In genomic region chr20:22489614-22490286, GRCh38 we compare ENCODE assay signal across 1 cellular context.
TF ChIP-seq lines count a peak whose summit lies in the region.

No MANE protein-coding gene starts in this region.

TF ChIP-seq in HepG2, 621 proteins besides CTCF, POLR2A, EP300 and RAD21 (continued from another document and continues in another):
- TF ChIP-seq ZBTB26 (CRISPR knock-in tag; IDR thresholded peaks at IDR 0.05; ENCODE audit: borderline replicate concordance), result 0 out of 2 replicates have a peak, but pooled peaks have one; percentile 26
- no peak for TF ChIP-seq DRAP1 (CRISPR knock-in tag; IDR thresholded peaks at IDR 0.05)
- TF ChIP-seq TCF7 (IDR thresholded peaks at IDR 0.05; ENCODE audit: low read depth), result peak; percentile 61; the same call in 1 of the 2 replicates
- TF ChIP-seq MXI1 (IDR thresholded peaks at IDR 0.05; ENCODE audit: borderline replicate concordance, low read depth, low read length), result peak; percentile 24; the same call in 1 of the 3 replicates
- no peak for TF ChIP-seq ZNF775 (CRISPR knock-in tag; IDR thresholded peaks at IDR 0.05; ENCODE audit: borderline replicate concordance)
- no peak; the same call in 1 of the 2 replicates for TF ChIP-seq ZNF891 (CRISPR knock-in tag; IDR thresholded peaks at IDR 0.05)
- TF ChIP-seq ZBTB20 (CRISPR knock-in tag; IDR thresholded peaks at IDR 0.05; ENCODE audit: borderline replicate concordance, low read depth), result peak; percentile 77; the same call in 1 of the 2 replicates
- TF ChIP-seq RFX1 (IDR thresholded peaks at IDR 0.05), result no peak
- no peak for TF ChIP-seq ZNF432 (CRISPR knock-in tag; IDR thresholded peaks at IDR 0.05; ENCODE audit: borderline replicate concordance)
- no peak for TF ChIP-seq NCOA2 (CRISPR knock-in tag; IDR thresholded peaks at IDR 0.05)
- TF ChIP-seq ZNF343 (CRISPR knock-in tag; IDR thresholded peaks at IDR 0.05), result no peak
- TF ChIP-seq USF2 (IDR thresholded peaks at IDR 0.05; ENCODE audit: low read depth, low read length), result no peak
- TF ChIP-seq USF2 (CRISPR knock-in tag; IDR thresholded peaks at IDR 0.05; ENCODE audit: borderline replicate concordance), result no peak
- TF ChIP-seq NFE2L1 (CRISPR knock-in tag; IDR thresholded peaks at IDR 0.05; ENCODE audit: borderline replicate concordance), result no peak
- TF ChIP-seq ZSCAN20 (CRISPR knock-in tag; IDR thresholded peaks at IDR 0.05; ENCODE audit: borderline replicate concordance), result 0 out of 2 replicates have a peak, but pooled peaks have one; percentile 51
- TF ChIP-seq CREB3 (CRISPR knock-in tag; IDR thresholded peaks at IDR 0.05), result 0 out of 2 replicates have a peak, but pooled peaks have one; percentile 49
- no peak for TF ChIP-seq ZNF496 (CRISPR knock-in tag; IDR thresholded peaks at IDR 0.05; ENCODE audit: insufficient replicate concordance)
- TF ChIP-seq ZNF713 (CRISPR knock-in tag; IDR thresholded peaks at IDR 0.05), result no peak
- no peak; the same call in 1 of the 2 replicates for TF ChIP-seq ZSCAN31 (CRISPR knock-in tag; IDR thresholded peaks at IDR 0.05; ENCODE audit: low read depth)
- no peak for TF ChIP-seq FOXM1 (CRISPR knock-in tag; IDR thresholded peaks at IDR 0.05)
- TF ChIP-seq ASH2L (IDR thresholded peaks at IDR 0.05; ENCODE audit: insufficient read length, low read depth, low read length), result no peak
- no peak for TF ChIP-seq ETV6 (CRISPR knock-in tag; conservative IDR thresholded peaks at IDR 0.05)
- TF ChIP-seq FUBP1 (CRISPR knock-in tag; IDR thresholded peaks at IDR 0.05; ENCODE audit: borderline replicate concordance), result no peak
- TF ChIP-seq E2F1 (CRISPR knock-in tag; IDR thresholded peaks at IDR 0.05), result no peak
- no peak for TF ChIP-seq ZNF761 (CRISPR knock-in tag; conservative IDR thresholded peaks at IDR 0.05)
- no peak for TF ChIP-seq GPN1 (CRISPR knock-in tag; IDR thresholded peaks at IDR 0.05; ENCODE audit: borderline replicate concordance)
- TF ChIP-seq ZNF33B (CRISPR knock-in tag; IDR thresholded peaks at IDR 0.05), result 0 out of 2 replicates have a peak, but pooled peaks have one; percentile 38
- TF ChIP-seq ATF6 (CRISPR knock-in tag; conservative IDR thresholded peaks at IDR 0.05), result no peak
- no peak for TF ChIP-seq SOX13 (IDR thresholded peaks at IDR 0.05)
- TF ChIP-seq SOX13 (CRISPR knock-in tag; conservative IDR thresholded peaks at IDR 0.05 in 1 of 2, IDR thresholded peaks at IDR 0.05 in 1 of 2), result no peak
- TF ChIP-seq DBP (CRISPR knock-in tag; IDR thresholded peaks at IDR 0.05; ENCODE audit: not compliant biosample characterization), result no peak
- no peak for TF ChIP-seq ATAD3A (CRISPR knock-in tag; IDR thresholded peaks at IDR 0.05)
- TF ChIP-seq KLF12 (CRISPR knock-in tag; IDR thresholded peaks at IDR 0.05; ENCODE audit: borderline replicate concordance), result peak; percentile 17; the same call in 1 of the 2 replicates
- TF ChIP-seq ARID3A (IDR thresholded peaks at IDR 0.05; ENCODE audit: low read depth, low read length), result no peak; the same call in 1 of the 2 replicates
- no peak for TF ChIP-seq ZNF770 (CRISPR knock-in tag; IDR thresholded peaks at IDR 0.05)
- no peak for TF ChIP-seq ZBTB7A (CRISPR knock-in tag; IDR thresholded peaks at IDR 0.05)
- peak; percentile 78 for TF ChIP-seq ZNF18 (CRISPR knock-in tag; IDR thresholded peaks at IDR 0.05; ENCODE audit: insufficient replicate concordance)
- peak; percentile 25; the same call in 1 of the 2 replicates for TF ChIP-seq SP5 (CRISPR knock-in tag; IDR thresholded peaks at IDR 0.05; ENCODE audit: borderline replicate concordance, low read depth)
- TF ChIP-seq HNRNPK (IDR thresholded peaks at IDR 0.05; ENCODE audit: low read depth, low read length, poor library complexity, severe bottlenecking), result no peak
- TF ChIP-seq ZNF788 (CRISPR knock-in tag; IDR thresholded peaks at IDR 0.05; ENCODE audit: borderline replicate concordance), result peak; percentile 64; the same call in 1 of the 2 replicates
- TF ChIP-seq HDAC1 (CRISPR knock-in tag; IDR thresholded peaks at IDR 0.05), result peak; percentile 15; the same call in 1 of the 2 replicates
- no peak for TF ChIP-seq ZNF143 (CRISPR knock-in tag; IDR thresholded peaks at IDR 0.05)
- peak; percentile 82 for TF ChIP-seq ZNF781 (CRISPR knock-in tag; IDR thresholded peaks at IDR 0.05; ENCODE audit: borderline replicate concordance, not compliant biosample characterization)
